ENCODE assay signal across 10 cellular contexts in the genomic region with DNA sequence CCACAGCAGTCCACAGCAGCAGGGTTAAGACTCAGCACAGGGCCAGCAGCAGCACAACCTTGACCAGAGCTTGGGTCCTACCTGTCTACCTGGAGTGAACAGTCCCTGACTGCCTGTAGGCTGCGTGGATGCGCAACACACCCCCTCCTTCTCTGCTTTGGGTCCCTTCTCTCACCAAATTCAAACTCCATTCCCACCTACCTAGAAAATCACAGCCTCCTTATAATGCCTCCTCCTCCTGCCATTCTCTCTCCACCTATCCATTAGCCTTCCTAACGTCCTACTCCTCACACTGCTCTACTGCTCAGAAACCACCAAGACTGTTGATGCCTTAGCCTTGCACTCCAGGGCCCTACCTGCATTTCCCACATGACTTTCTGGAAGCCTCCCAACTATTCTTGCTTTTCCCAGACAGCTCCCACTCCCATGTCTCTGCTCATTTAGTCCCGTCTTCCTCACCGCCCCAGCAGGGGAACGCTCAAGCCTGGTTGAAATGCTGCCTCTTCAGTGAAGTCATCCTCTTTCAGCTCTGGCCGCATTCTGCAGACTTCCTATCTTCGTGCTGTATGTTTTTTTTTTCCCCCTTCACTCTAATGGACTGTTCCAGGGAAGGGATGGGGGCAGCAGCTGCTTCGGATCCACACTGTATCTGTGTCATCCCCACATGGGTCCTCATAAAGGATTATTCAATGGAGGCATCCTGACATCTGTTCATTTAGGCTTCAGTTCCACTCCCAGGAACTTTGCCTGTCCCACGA. TPM values are rescaled to one million over a fixed set of nuclear protein-coding genes. Genes with fewer than 3 reads are reported as not detected.
A peak's percentile ranks its signal among the peaks of the same experiment; 100 is the strongest.
DNase-seq lines count a peak whose midpoint lies in the region; ATAC-seq and TF ChIP-seq lines count a peak whose summit lies in the region.
"Had no signal": no experiment of that assay in that cellular context is flagged by ENCODE, and none has a peak within 500 bp of the region (broad histone marks: within the 10 kb centered on the region; RNA-seq: fewer than 3 reads in every experiment).

No MANE protein-coding gene starts in this region.

- peaks cover 50% of the 10 kb centered on the region for H3K36me3 Mint-ChIP-seq in effector memory CD8-positive, alpha-beta T cell (ENCODE audit: insufficient read depth)

- no peak for TF ChIP-seq CTCF in osteoblast (IDR thresholded peaks at IDR 0.05; ENCODE audit: extremely low read depth, low read depth, low read length)

- no peak overlapping the region for H2AFZ ChIP-seq in osteoblast (ENCODE audit: low read length)

- no peaks in the 10 kb centered on the region for H3K79me2 ChIP-seq in osteoblast (ENCODE audit: insufficient read depth, low read length)

- peaks cover 29 to 30% of the 10 kb centered on the region in 2 donors for H3K4me1 Mint-ChIP-seq in effector memory CD8-positive, alpha-beta T cell (ENCODE audit: low read depth in 2 of 2)

- peak overlapping the region; percentile 47 to 78 for H3K27ac Mint-ChIP-seq in effector memory CD8-positive, alpha-beta T cell

- no peaks in the 10 kb centered on the region for H3K9me3 Mint-ChIP-seq in effector memory CD8-positive, alpha-beta T cell

- H4K20me1 ChIP-seq in osteoblast (ENCODE audit: insufficient read depth, low read length): peaks cover 25% of the 10 kb centered on the region

- peaks cover 57% of the 10 kb centered on the region for H3K36me3 ChIP-seq in osteoblast (ENCODE audit: insufficient read depth, low read length)

- no peak overlapping the region for H3K27ac ChIP-seq in osteoblast (ENCODE audit: low read depth, low read length)

- peaks cover 10% of the 10 kb centered on the region for H3K4me1 ChIP-seq in osteoblast (ENCODE audit: insufficient read depth, low read length)

- H3K27me3 Mint-ChIP-seq in effector memory CD8-positive, alpha-beta T cell: no peaks in the 10 kb centered on the region

- H3K4me3 ChIP-seq in osteoblast (ENCODE audit: insufficient read depth, low read length): no peak overlapping the region
- H3K4me3 ChIP-seq: MG63 had no signal

- H3K4me3 Mint-ChIP-seq in effector memory CD8-positive, alpha-beta T cell: no peak overlapping the region

- in situ Hi-C loops in GM18951 (cut with MboI; ENCODE audit: low sequenced_read_pairs, unreplicated experiment): no loop called here

- no peaks in the 10 kb centered on the region for H3K9me3 ChIP-seq in osteoblast (ENCODE audit: low read depth, low read length)
- H3K9me3 ChIP-seq: MG63 had no signal

- H3K4me2 ChIP-seq in osteoblast (ENCODE audit: insufficient read depth, low read length): no peak overlapping the region

- TF ChIP-seq POLR2A in GM18951 (IDR thresholded peaks at IDR 0.05; ENCODE audit: extremely low read depth, insufficient read depth, insufficient read length): peak; percentile 4

- H3K27me3 ChIP-seq in osteoblast (ENCODE audit: insufficient read depth, low read length): no peaks in the 10 kb centered on the region
- H3K27me3 ChIP-seq: MG63 had no signal

- intact Hi-C loops in posterior vena cava (cut with DNase I): no loop called here

- ATAC-seq in effector memory CD8-positive, alpha-beta T cell (replicated peaks): no peak

- DNase-seq in NCI-H524 (lab: John Stamatoyannopoulos, UW): peak; percentile 97 to 98
- DNase-seq in effector memory CD8-positive, alpha-beta T cell: no peak
- peak; percentile 86 for DNase-seq in osteoblast (ENCODE audit: insufficient read length, low spot score, missing footprints)
- DNase-seq in KG1 (lab: John Stamatoyannopoulos, UW): no peak
- DNase-seq in NCI-H1930 (lab: John Stamatoyannopoulos, UW): no peak
- no peak for DNase-seq in posterior vena cava (ENCODE audit: low spot score)
- DNase-seq: GOT3; MG63; NK-92 treated with Interleukin-12 subunit alpha and Interleukin-12 subunit beta, amount 100 ng/mL, for 24 hours had no signal

RNA-seq across cellular contexts. Expression of a gene that starts 3.3 kb away (rescaled TPM):
- 4.0 and 4.4 TPM in 2 replicates for total RNA-seq in osteoblast
- 10 to 100 TPM; 11.3 to 13.0 TPM for total RNA-seq in posterior vena cava

Comparison
In these comparisons a context has a peak if more than half of its experiments do, and no peak if none do; other contexts are left out.
1. DNase-seq: peak in NCI-H524 (2 of 2) and osteoblast (single experiment); none in effector memory CD8-positive, alpha-beta T cell (0 of 3), KG1 (single experiment), NCI-H1930 (0 of 2) and posterior vena cava (single experiment).